In the genomic region with DNA sequence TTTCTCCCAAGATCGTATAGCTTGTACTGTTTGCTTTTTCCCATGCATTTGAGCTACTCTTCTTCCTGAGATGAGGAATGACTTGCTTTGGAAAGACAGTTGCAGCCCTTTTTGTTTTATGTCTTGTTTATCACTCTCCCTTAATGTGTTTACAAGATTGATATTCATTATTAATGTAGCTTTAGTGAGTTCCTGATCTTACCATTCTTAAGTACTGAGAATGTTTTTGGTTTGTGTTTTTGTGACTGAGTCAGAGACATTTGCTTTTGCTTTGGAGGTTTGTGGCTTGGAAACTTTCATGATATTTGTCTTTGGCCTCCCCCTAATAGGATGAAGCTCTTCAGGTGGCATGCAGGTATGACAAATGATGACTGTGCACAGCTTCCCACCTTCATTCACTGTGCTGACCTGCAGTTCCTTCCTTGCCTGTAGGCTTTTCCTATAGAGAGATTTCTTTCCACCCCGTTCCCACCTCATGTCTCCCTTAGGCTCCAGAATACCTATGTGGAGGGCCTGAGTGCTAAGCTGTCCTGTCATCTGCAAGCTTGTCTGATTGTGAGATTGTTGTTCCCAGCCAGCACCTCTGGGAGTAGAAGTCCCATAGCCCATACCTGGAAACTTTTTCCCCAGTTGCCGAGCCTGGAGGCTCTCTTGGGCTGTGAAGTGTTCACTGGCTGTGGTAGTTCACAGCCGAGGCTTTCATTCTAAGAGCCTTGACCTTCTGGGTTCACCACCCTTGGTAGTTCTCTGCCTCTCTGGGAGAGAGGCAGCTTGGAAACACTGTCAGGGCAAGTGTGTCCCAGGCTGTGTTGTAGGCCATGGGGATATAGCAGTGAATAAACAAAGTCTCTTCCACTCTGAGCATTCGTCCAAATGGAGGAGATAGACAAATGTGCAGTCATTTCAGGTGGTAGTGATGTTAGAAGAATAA, we compare ENCODE assay signal across 12 cellular contexts. TPM values are rescaled to one million over a fixed set of nuclear protein-coding genes. Genes with fewer than 3 reads are reported as not detected.
DNase-seq lines count a peak whose midpoint lies in the region; ATAC-seq and TF ChIP-seq lines count a peak whose summit lies in the region.
"Had no signal": no experiment of that assay in that cellular context is flagged by ENCODE, and none has a peak within 500 bp of the region (broad histone marks: within the 10 kb centered on the region; RNA-seq: fewer than 3 reads in every experiment).

No MANE protein-coding gene starts in this region.

- no peaks in the 10 kb centered on the region for H3K27me3 Mint-ChIP-seq in activated CD8-positive, alpha-beta memory T cell treated with anti-CD3 and anti-CD28 coated beads, Interleukin-2, amount 10 ng/mL, durations not matched to agents 7 days and 5 days
- no peaks in the 10 kb centered on the region for H3K27me3 Mint-ChIP-seq in effector memory CD8-positive, alpha-beta T cell
- no peaks in the 10 kb centered on the region for H3K27me3 Mint-ChIP-seq in progenitor cell of endocrine pancreas

- in situ Hi-C loops in IMR-90 (cut with MboI; ENCODE audit: low sequenced_read_pairs): no loop called here

- H3K9ac ChIP-seq in IMR-90 (ENCODE audit: low read depth, low read length): no peak overlapping the region

- dilution Hi-C loops in IMR-90 (cut with HindIII; ENCODE audit: low sequenced_read_pairs, unreplicated experiment): no loop called here

- H2AK9ac ChIP-seq in IMR-90 (replicated peaks; ENCODE audit: low read depth, low read length, poor library complexity): peak overlapping the region; percentile 14

- H3K4me1 Mint-ChIP-seq in activated CD8-positive, alpha-beta memory T cell treated with anti-CD3 and anti-CD28 coated beads, Interleukin-2, amount 10 ng/mL, durations not matched to agents 7 days and 5 days: peaks cover 38% of the 10 kb centered on the region
- H3K4me1 Mint-ChIP-seq in effector memory CD8-positive, alpha-beta T cell (ENCODE audit: low read depth in 2 of 2): peaks cover 47 to 64% of the 10 kb centered on the region in 2 donors
- H3K4me1 Mint-ChIP-seq in progenitor cell of endocrine pancreas (ENCODE audit: low read depth): peaks cover 14% of the 10 kb centered on the region

- H3K4me3 ChIP-seq in IMR-90 (ENCODE audit: insufficient read depth, low read depth, low read length): no peak overlapping the region
- H3K4me3 ChIP-seq: K562 had no signal

- intact Hi-C loops in IMR-90 (cut with micrococcal nuclease): no loop called here
- intact Hi-C loops in posterior cingulate gyrus (cut with DNase I): no loop called here

- H4K20me1 ChIP-seq in IMR-90 (ENCODE audit: insufficient read depth, low read length): peaks cover 22% of the 10 kb centered on the region

- no peaks in the 10 kb centered on the region for H3K9me3 ChIP-seq in IMR-90 (ENCODE audit: control insufficient read depth, insufficient read depth, low read length)

- H2AK5ac ChIP-seq in IMR-90 (ENCODE audit: low read depth, low read length): peak overlapping the region; percentile 57; the same call in 1 of the 2 replicates

- no peaks in the 10 kb centered on the region for H3K36me3 ChIP-seq in IMR-90 (ENCODE audit: control insufficient read depth, insufficient read depth, low read length)

- H4K91ac ChIP-seq in IMR-90 (ENCODE audit: insufficient read depth, low read depth, low read length): no peak overlapping the region

- peak overlapping the region; percentile 41; the same call in 1 of the 2 replicates for H3K23ac ChIP-seq in IMR-90 (ENCODE audit: low read depth, low read length)

- no peak for TF ChIP-seq POLR2A in IMR-90 (IDR thresholded peaks at IDR 0.05; ENCODE audit: low read depth, low read length)

- no peak overlapping the region for H2AFZ ChIP-seq in IMR-90 (replicated peaks; ENCODE audit: low read length, poor library complexity)

- H2BK20ac ChIP-seq in IMR-90 (ENCODE audit: low read depth, low read length): peak overlapping the region; percentile 53; the same call in 1 of the 2 replicates

- H3K27me3 ChIP-seq in IMR-90 (ENCODE audit: control insufficient read depth, insufficient read depth, low read length): no peaks in the 10 kb centered on the region

- POLR2A ChIA-PET in IMR-90 (lab: Charles Lee; ENCODE audit: unreplicated experiment): no interaction called here

- BruUV-seq in IMR-90 (replicated peaks; lab: Mats Ljungman, UMichigan): no TSS peak

- H2BK5ac ChIP-seq in IMR-90 (ENCODE audit: low read depth, low read length, poor library complexity, severe bottlenecking): peak overlapping the region; percentile 56

- peak overlapping the region; percentile 28; the same call in 1 of the 2 replicates for H3K18ac ChIP-seq in IMR-90 (ENCODE audit: low read depth, low read length)

- peak overlapping the region in 1 of 2 experiments; percentile 39; a peak in 1 of 4 replicates for H4K8ac ChIP-seq in IMR-90 (ENCODE audit: low read depth in 2 of 2, low read length in 2 of 2)

- peak overlapping the region; percentile 65 for H3K27ac Mint-ChIP-seq in activated CD8-positive, alpha-beta memory T cell treated with anti-CD3 and anti-CD28 coated beads, Interleukin-2, amount 10 ng/mL, durations not matched to agents 7 days and 5 days
- peak overlapping the region; percentile 19 to 53 for H3K27ac Mint-ChIP-seq in effector memory CD8-positive, alpha-beta T cell
- peak overlapping the region; percentile 35 for H3K27ac Mint-ChIP-seq in progenitor cell of endocrine pancreas

- 67% methylated on average over 1 of the region's 5 CpGs; no CpG with 5 or more reads in 1 of the 2 experiments for WGBS in IMR-90 (ENCODE audit: extremely low coverage in 2 of 2, insufficient read length in 1 of 2), 2 experiments

- H3K36me3 Mint-ChIP-seq in activated CD8-positive, alpha-beta memory T cell treated with anti-CD3 and anti-CD28 coated beads, Interleukin-2, amount 10 ng/mL, durations not matched to agents 7 days and 5 days: peaks cover 7% of the 10 kb centered on the region
- peaks cover 15% of the 10 kb centered on the region for H3K36me3 Mint-ChIP-seq in effector memory CD8-positive, alpha-beta T cell (ENCODE audit: insufficient read depth)
- H3K36me3 Mint-ChIP-seq in progenitor cell of endocrine pancreas (ENCODE audit: insufficient read depth): no peaks in the 10 kb centered on the region

- H4K5ac ChIP-seq in IMR-90 (ENCODE audit: low read depth, low read length): no peak overlapping the region

- peak overlapping the region; percentile 58 for H2BK120ac ChIP-seq in IMR-90 (ENCODE audit: low read depth, low read length)

- H3K4me2 ChIP-seq in IMR-90 (ENCODE audit: low read depth, low read length): peak overlapping the region; percentile 72; the same call in 1 of the 2 replicates

- H3K14ac ChIP-seq in IMR-90 (replicated peaks; ENCODE audit: low read depth, low read length): 0 out of 2 replicates have a peak overlapping the region, but pooled peaks have one; percentile 61

- H2BK15ac ChIP-seq in IMR-90 (ENCODE audit: low read depth, low read length): no peak overlapping the region

- CTCF ChIA-PET in activated CD8-positive, alpha-beta memory T cell treated with anti-CD3 and anti-CD28 coated beads, Interleukin-2, amount 10 ng/mL, durations not matched to agents 7 days and 5 days (lab: Charles Lee): interaction anchor here (1.0 to 2.0 kb wide), 3 partner anchors 35 to 52 kb away, joined by 3 to 5 read pairs (median 3); no protein-coding TSS in a partner anchor
- CTCF ChIA-PET in IMR-90 (lab: Yijun Ruan, JAX): interaction anchor here (0.8 to 1.0 kb wide), 2 partner anchors 11 to 28 kb away, joined by 3 to 5 read pairs; a partner anchor contains a TSS

- H3K9me3 Mint-ChIP-seq in activated CD8-positive, alpha-beta memory T cell treated with anti-CD3 and anti-CD28 coated beads, Interleukin-2, amount 10 ng/mL, durations not matched to agents 7 days and 5 days (ENCODE audit: low read depth): no peaks in the 10 kb centered on the region
- H3K9me3 Mint-ChIP-seq in effector memory CD8-positive, alpha-beta T cell: no peaks in the 10 kb centered on the region
- no peaks in the 10 kb centered on the region for H3K9me3 Mint-ChIP-seq in progenitor cell of endocrine pancreas (ENCODE audit: low read depth)

- ATAC-seq in activated CD8-positive, alpha-beta memory T cell treated with anti-CD3 and anti-CD28 coated beads, Interleukin-2, amount 10 ng/mL, durations not matched to agents 7 days and 5 days: peak; percentile 16
- ATAC-seq in IMR-90 (ENCODE audit: low read depth) (peak; percentile 45; the same call in 1 of the 2 replicates), GM21447 (IDR thresholded peaks at IDR 0.05; ENCODE audit: unreplicated experiment) (no peak)
- no peak for ATAC-seq in effector memory CD8-positive, alpha-beta T cell (replicated peaks)
- ATAC-seq: K562 had no signal

- peaks cover 32% of the 10 kb centered on the region for H3K4me1 ChIP-seq in IMR-90 (ENCODE audit: control insufficient read depth, insufficient read depth, low read length)

- no peak overlapping the region for H3K56ac ChIP-seq in IMR-90 (ENCODE audit: extremely low read depth, insufficient read depth, low read length)

- TF ChIP-seq CTCF in IMR-90 (conservative IDR thresholded peaks at IDR 0.05; ENCODE audit: low read depth, low read length) (no peak), progenitor cell of endocrine pancreas (IDR thresholded peaks at IDR 0.05; ENCODE audit: unreplicated experiment) (no peak)

- peaks cover 51 to 95% of the 10 kb centered on the region in 2 experiments for H3K79me1 ChIP-seq in IMR-90 (ENCODE audit: low read depth in 1 of 2, low read length in 2 of 2)

- no peak overlapping the region for H3K4me3 Mint-ChIP-seq in activated CD8-positive, alpha-beta memory T cell treated with anti-CD3 and anti-CD28 coated beads, Interleukin-2, amount 10 ng/mL, durations not matched to agents 7 days and 5 days
- H3K4me3 Mint-ChIP-seq in effector memory CD8-positive, alpha-beta T cell: no peak overlapping the region
- H3K4me3 Mint-ChIP-seq in progenitor cell of endocrine pancreas (ENCODE audit: low read depth): no peak overlapping the region

- no peak for DNase-seq in activated CD8-positive, alpha-beta memory T cell treated with anti-CD3 and anti-CD28 coated beads, Interleukin-2, amount 10 ng/mL, durations not matched to agents 7 days and 5 days
- DNase-seq in activated CD8-positive, alpha-beta memory T cell treated with anti-CD3 and anti-CD28 coated beads for 24 hours: no peak
- DNase-seq in IMR-90 (peak; percentile 41), progenitor cell of endocrine pancreas (ENCODE audit: low spot score, unreplicated experiment) (no peak), posterior cingulate gyrus (no peak), NCI-H446 treated with DMSO at 0.1 percent for 48 hours (lab: John Stamatoyannopoulos, UW) (no peak)
- DNase-seq in effector memory CD8-positive, alpha-beta T cell: no peak
- DNase-seq: dermis blood vessel endothelial cell; DMS 273 treated with DMSO at 0.1 percent for 48 hours; stimulated activated CD8-positive, alpha-beta memory T cell treated with anti-CD3 and anti-CD28 coated beads, Interleukin-4, amount 100 ng/mL, for 48 hours had no signal

- TF ChIP-seq RAD21 in IMR-90 (IDR thresholded peaks at IDR 0.05; ENCODE audit: low read length): no peak

- H3K27ac ChIP-seq in IMR-90 (ENCODE audit: insufficient read depth, low read length): no peak overlapping the region

- H3K9me1 ChIP-seq in IMR-90 (ENCODE audit: insufficient read depth, low read length): peaks cover 39% of the 10 kb centered on the region

- peak overlapping the region; percentile 4 for H3K4ac ChIP-seq in IMR-90 (ENCODE audit: low read depth, low read length)

RNA-seq across cellular contexts. Expression of a gene that starts 27.1 kb away (rescaled TPM):
- total RNA-seq in activated CD8-positive, alpha-beta memory T cell treated with anti-CD3 and anti-CD28 coated beads, Interleukin-2, amount 10 ng/mL, durations not matched to agents 7 days and 5 days: 10 to 100 TPM; 62.2 to 63.5 TPM
- 47.1 and 57.5 TPM in 2 replicates for total RNA-seq in IMR-90 (2012; rRNA removed)
- 14.2 and 17.0 TPM in 2 replicates for polyA plus RNA-seq in IMR-90 (2012; rRNA removed)
- polyA plus RNA-seq in IMR-90 (2012; cell fraction: cytosol; rRNA removed): 5.6 and 7.2 TPM in 2 replicates
- polyA plus RNA-seq in IMR-90 (2012; cell fraction: nucleus; rRNA removed; ENCODE audit: low replicate concordance): 3.1 and 12.8 TPM in 2 replicates
- 52.3 and 57.5 TPM in 2 replicates for total RNA-seq in progenitor cell of endocrine pancreas

RNA-seq across cellular contexts. Expression of a gene that starts 34.1 kb away (rescaled TPM):
- total RNA-seq in activated CD8-positive, alpha-beta memory T cell treated with anti-CD3 and anti-CD28 coated beads, Interleukin-2, amount 10 ng/mL, durations not matched to agents 7 days and 5 days: 100 to 1,000 TPM; 548 to 587 TPM
- total RNA-seq in IMR-90 (2012; rRNA removed): 155 and 222 TPM in 2 replicates
- 185 and 213 TPM in 2 replicates for polyA plus RNA-seq in IMR-90 (2012; rRNA removed)
- 92.7 and 174 TPM in 2 replicates for polyA plus RNA-seq in IMR-90 (2012; cell fraction: cytosol; rRNA removed)
- 81.5 and 150 TPM in 2 replicates for polyA plus RNA-seq in IMR-90 (2012; cell fraction: nucleus; rRNA removed; ENCODE audit: low replicate concordance)
- total RNA-seq in progenitor cell of endocrine pancreas: 123 and 126 TPM in 2 replicates

RNA-seq across cellular contexts. Expression of a gene that starts 41.0 kb away (rescaled TPM):
- 10 to 100 TPM; 57.0 to 82.4 TPM for total RNA-seq in activated CD8-positive, alpha-beta memory T cell treated with anti-CD3 and anti-CD28 coated beads, Interleukin-2, amount 10 ng/mL, durations not matched to agents 7 days and 5 days
- total RNA-seq in IMR-90 (2012; rRNA removed) (69.2 and 84.4 TPM in 2 replicates), progenitor cell of endocrine pancreas (80.7 and 82.8 TPM in 2 replicates)
- 97.7 and 102 TPM in 2 replicates for polyA plus RNA-seq in IMR-90 (2012; rRNA removed)
- polyA plus RNA-seq in IMR-90 (2012; cell fraction: cytosol; rRNA removed): 54.2 and 64.1 TPM in 2 replicates
- polyA plus RNA-seq in IMR-90 (2012; cell fraction: nucleus; rRNA removed; ENCODE audit: low replicate concordance): 12.4 and 30.1 TPM in 2 replicates

Comparison
In these comparisons a context has a peak if more than half of its experiments do, and no peak if none do; other contexts are left out.
1. ATAC-seq: peak in activated CD8-positive, alpha-beta memory T cell treated with anti-CD3 and anti-CD28 coated beads, Interleukin-2, amount 10 ng/mL, durations not matched to agents 7 days and 5 days (single experiment) and IMR-90 (single experiment); none in effector memory CD8-positive, alpha-beta T cell (single experiment) and GM21447 (single experiment).
2. Peak in every context shown above with its lines, with median percentiles within 50 percentile points of each other: H3K27ac Mint-ChIP-seq.